Comparison of ENCODE assay signal across 8 cellular contexts in genomic region chr9:129458663-129459549, GRCh38.
A peak's percentile ranks its signal among the peaks of the same experiment; 100 is the strongest.
DNase-seq lines count a peak whose midpoint lies in the region; ATAC-seq lines count a peak whose summit lies in the region.

No MANE protein-coding gene starts in this region.

- H3K4me3 ChIP-seq in HUES6 (ENCODE audit: low read depth, low read length) (peak overlapping the region; percentile 12; the same call in 1 of the 2 replicates), esophagus (ENCODE audit: low read depth in 1 of 2, low read length in 2 of 2) (no peak overlapping the region)

- H3K9me3 ChIP-seq in HUES6 (ENCODE audit: control insufficient read depth, insufficient read depth, low read depth, low read length) (no peaks in the 10 kb centered on the region), esophagus (ENCODE audit: control insufficient read depth in 2 of 2, insufficient read depth in 1 of 2, low read depth in 1 of 2, low read length in 1 of 2) (no peaks in the 10 kb centered on the region)

- H3K4me1 ChIP-seq in HUES6 (ENCODE audit: control insufficient read depth, insufficient read depth, low read length): peaks cover 35% of the 10 kb centered on the region
- peaks cover 9 to 18% of the 10 kb centered on the region in 2 donors for H3K4me1 ChIP-seq in esophagus (ENCODE audit: control insufficient read depth in 2 of 2, insufficient read depth in 2 of 2, low read length in 1 of 2)

- WGBS in esophagus, 2 donors: 24 to 28% methylated on average over 27 to 29 of the region's 29 CpGs

- peak overlapping the region; percentile 23 for H3K9ac ChIP-seq in HUES6 (ENCODE audit: low read length)

- H3K27ac ChIP-seq in HUES6 (ENCODE audit: low read depth, low read length): no peak overlapping the region
- peak overlapping the region; percentile 50 to 62 for H3K27ac ChIP-seq in esophagus (ENCODE audit: low read depth in 2 of 2, low read length in 1 of 2)

- no peak for ATAC-seq in HG03378 (IDR thresholded peaks at IDR 0.05; ENCODE audit: unreplicated experiment)
- ATAC-seq in HG03565 (IDR thresholded peaks at IDR 0.05; ENCODE audit: unreplicated experiment): no peak

- H3K27me3 ChIP-seq in HUES6 (ENCODE audit: control insufficient read depth, insufficient read depth, low read length) (peaks cover 12% of the 10 kb centered on the region), esophagus (ENCODE audit: control insufficient read depth in 1 of 2, insufficient read depth in 2 of 2, low read length in 2 of 2) (no peaks in the 10 kb centered on the region)

- H3K36me3 ChIP-seq in HUES6 (ENCODE audit: control insufficient read depth, insufficient read depth, low read length) (no peaks in the 10 kb centered on the region), esophagus (ENCODE audit: control insufficient read depth in 2 of 2, insufficient read depth in 2 of 2, low read length in 1 of 2) (no peaks in the 10 kb centered on the region)

- peak; percentile 58 for DNase-seq in A172 (ENCODE audit: low spot score)
- peak; percentile 37 for DNase-seq in UCSD-AML1 (lab: John Stamatoyannopoulos, UW; ENCODE audit: unreplicated experiment)
- peak; percentile 41 for DNase-seq in occipital lobe (lab: John Stamatoyannopoulos, UW)
- no peak for DNase-seq in dedifferentiated amniotic fluid mesenchymal stem cell (ENCODE audit: extremely low spot score)
